9 cellular contexts compared by ENCODE assay signal in the genomic region with DNA sequence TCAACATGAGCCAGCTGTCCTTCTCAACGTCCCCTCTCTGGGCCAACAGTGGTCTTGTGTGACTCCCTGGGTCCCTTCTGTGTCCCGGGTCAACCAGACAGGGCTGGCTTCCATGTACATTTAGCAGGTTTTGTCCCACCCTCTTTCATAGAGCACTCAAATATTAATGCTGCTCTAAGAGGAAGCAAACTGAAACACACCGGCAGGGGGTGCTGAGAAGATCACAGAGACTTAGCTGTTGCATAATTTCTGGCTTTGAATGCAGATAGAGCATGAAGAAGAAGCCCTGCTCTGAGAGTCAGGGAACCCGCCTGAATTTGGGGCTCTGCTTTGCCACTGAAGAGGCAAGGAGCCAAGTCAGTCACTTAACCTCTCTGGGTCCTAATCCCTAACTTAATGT.
DNase-seq lines count a peak whose midpoint lies in the region; ATAC-seq and TF ChIP-seq lines count a peak whose summit lies in the region.
"Had no signal": no experiment of that assay in that cellular context is flagged by ENCODE, and none has a peak within 500 bp of the region (broad histone marks: within the 10 kb centered on the region; RNA-seq: fewer than 3 reads in every experiment).

No MANE protein-coding gene starts in this region.

- no peaks in the 10 kb centered on the region for H3K36me3 Mint-ChIP-seq in natural killer cell treated with Interleukin-12 subunit alpha and Interleukin-12 subunit beta and Interleukin-15 and Interleukin-18, amount 100 ng/mL, for 72 hours
- H3K36me3 Mint-ChIP-seq in natural killer cell = no peaks in the 10 kb centered on the region
- H3K36me3 Mint-ChIP-seq in CD8-positive, alpha-beta T cell = no peaks in the 10 kb centered on the region

- H3K27me3 Mint-ChIP-seq in natural killer cell treated with Interleukin-12 subunit alpha and Interleukin-12 subunit beta and Interleukin-15 and Interleukin-18, amount 100 ng/mL, for 72 hours = peaks cover 26 to 44% of the 10 kb centered on the region in 2 donors
- peaks cover 18 to 21% of the 10 kb centered on the region in 2 donors for H3K27me3 Mint-ChIP-seq in natural killer cell (ENCODE audit: low read depth in 2 of 2)
- H3K27me3 Mint-ChIP-seq in CD8-positive, alpha-beta T cell (ENCODE audit: low read depth) = peaks cover 35% of the 10 kb centered on the region

- H3K9me3 ChIP-seq in CD8-positive, alpha-beta T cell (ENCODE audit: low read length) = no peaks in the 10 kb centered on the region
- no peaks in the 10 kb centered on the region for H3K9me3 ChIP-seq in hepatocyte (ENCODE audit: low read depth)

- H3K27ac ChIP-seq in CD8-positive, alpha-beta T cell (ENCODE audit: low read depth, low read length) = no peak overlapping the region
- no peak overlapping the region for H3K27ac ChIP-seq in hepatocyte

- intact Hi-C loops in natural killer cell (cut with micrococcal nuclease) = no loop called here
- intact Hi-C loops in CD8-positive, alpha-beta T cell (cut with DNase I, micrococcal nuclease) = no loop called here

- no peak for ATAC-seq in natural killer cell treated with Interleukin-12 subunit alpha and Interleukin-12 subunit beta and Interleukin-15 and Interleukin-18, amount 100 ng/mL, for 72 hours
- no peak for ATAC-seq in natural killer cell
- no peak for ATAC-seq in CD8-positive, alpha-beta T cell

- no peak overlapping the region for H3K4me3 ChIP-seq in CD8-positive, alpha-beta T cell (ENCODE audit: low read depth, low read length)
- H3K4me3 ChIP-seq in hepatocyte = no peak overlapping the region

- H4K20me1 ChIP-seq in hepatocyte (ENCODE audit: insufficient read depth, poor library complexity, severe bottlenecking) = no peaks in the 10 kb centered on the region

- H3K4me1 Mint-ChIP-seq in natural killer cell treated with Interleukin-12 subunit alpha and Interleukin-12 subunit beta and Interleukin-15 and Interleukin-18, amount 100 ng/mL, for 72 hours (ENCODE audit: low read depth in 2 of 2) = no peaks in the 10 kb centered on the region
- H3K4me1 Mint-ChIP-seq in natural killer cell = peaks cover 0 to 7% of the 10 kb centered on the region in 2 donors
- no peaks in the 10 kb centered on the region for H3K4me1 Mint-ChIP-seq in CD8-positive, alpha-beta T cell (ENCODE audit: low read depth)

- no peaks in the 10 kb centered on the region for H3K9me2 ChIP-seq in hepatocyte (replicated peaks; ENCODE audit: insufficient read depth)

- POLR2A ChIA-PET in CD8-positive, alpha-beta T cell (lab: Charles Lee) = interaction anchor here (0.6 kb wide), 1 partner anchor 24 kb away, joined by 3 read pairs; no protein-coding TSS in a partner anchor

- H3K4me3 Mint-ChIP-seq in natural killer cell treated with Interleukin-12 subunit alpha and Interleukin-12 subunit beta and Interleukin-15 and Interleukin-18, amount 100 ng/mL, for 72 hours = no peak overlapping the region
- no peak overlapping the region for H3K4me3 Mint-ChIP-seq in natural killer cell
- no peak overlapping the region for H3K4me3 Mint-ChIP-seq in CD8-positive, alpha-beta T cell

- H3K27me3 ChIP-seq in CD8-positive, alpha-beta T cell (ENCODE audit: insufficient read depth, low read length) = no peaks in the 10 kb centered on the region
- H3K27me3 ChIP-seq in hepatocyte = peaks cover 5% of the 10 kb centered on the region

- CTCF ChIA-PET in CD8-positive, alpha-beta T cell (lab: Charles Lee) = no interaction called here

- no peak overlapping the region for H2AFZ ChIP-seq in hepatocyte

- no peaks in the 10 kb centered on the region for H3K79me2 ChIP-seq in hepatocyte

- no peak overlapping the region for H3K27ac Mint-ChIP-seq in natural killer cell treated with Interleukin-12 subunit alpha and Interleukin-12 subunit beta and Interleukin-15 and Interleukin-18, amount 100 ng/mL, for 72 hours
- H3K27ac Mint-ChIP-seq in natural killer cell = no peak overlapping the region
- H3K27ac Mint-ChIP-seq in CD8-positive, alpha-beta T cell = no peak overlapping the region

- WGBS in hepatocyte (ENCODE audit: low lambda C conversion rate, missing lambda C conversion rate) = 79% methylated on average over 4 of the region's 4 CpGs

- H3K36me3 ChIP-seq in CD8-positive, alpha-beta T cell (ENCODE audit: insufficient read depth, low read length) = no peaks in the 10 kb centered on the region
- H3K36me3 ChIP-seq in hepatocyte (replicated peaks; ENCODE audit: insufficient read depth, low read depth) = no peaks in the 10 kb centered on the region

- no peaks in the 10 kb centered on the region for H3K4me1 ChIP-seq in CD8-positive, alpha-beta T cell (ENCODE audit: insufficient read depth, low read length)
- no peaks in the 10 kb centered on the region for H3K4me1 ChIP-seq in hepatocyte (ENCODE audit: insufficient read depth)

- TF ChIP-seq CTCF in natural killer cell (IDR thresholded peaks at IDR 0.05) = no peak
- TF ChIP-seq CTCF in CD8-positive, alpha-beta T cell (IDR thresholded peaks at IDR 0.05) = no peak
- TF ChIP-seq CTCF in hepatocyte (IDR thresholded peaks at IDR 0.05; ENCODE audit: poor library complexity) = no peak

- H3K9me3 Mint-ChIP-seq in natural killer cell treated with Interleukin-12 subunit alpha and Interleukin-12 subunit beta and Interleukin-15 and Interleukin-18, amount 100 ng/mL, for 72 hours = no peaks in the 10 kb centered on the region
- H3K9me3 Mint-ChIP-seq in natural killer cell = no peaks in the 10 kb centered on the region
- H3K9me3 Mint-ChIP-seq in CD8-positive, alpha-beta T cell = no peaks in the 10 kb centered on the region

- no peak overlapping the region for H3K4me2 ChIP-seq in hepatocyte

- DNase-seq in natural killer cell treated with Interleukin-12 subunit alpha and Interleukin-12 subunit beta and Interleukin-15 and Interleukin-18, amount 100 ng/mL, for 72 hours (ENCODE audit: low spot score) = peak; percentile 20
- DNase-seq in natural killer cell = no peak
- peak; percentile 45 for DNase-seq in NCI-H1694 (lab: John Stamatoyannopoulos, UW)
- DNase-seq in cerebellar cortex (ENCODE audit: low spot score) = peak; percentile 9
- no peak for DNase-seq in CD8-positive, alpha-beta T cell
- DNase-seq in retina = no peak
- DNase-seq in AG08395 (ENCODE audit: low spot score) = no peak
- no peak for DNase-seq in hepatocyte (ENCODE audit: low spot score)
- DNase-seq: effector CD4-positive, alpha-beta T cell had no signal

Comparison
In these comparisons a context has a peak if more than half of its experiments do, and no peak if none do; other contexts are left out.
1. DNase-seq: peak in natural killer cell treated with Interleukin-12 subunit alpha and Interleukin-12 subunit beta and Interleukin-15 and Interleukin-18, amount 100 ng/mL, for 72 hours (single experiment), NCI-H1694 (single experiment) and cerebellar cortex (single experiment); none in natural killer cell (single experiment), CD8-positive, alpha-beta T cell (0 of 7), retina (single experiment), AG08395 (single experiment) and hepatocyte (single experiment).